ENCODE assay signal across 1 cellular context in the genomic region with DNA sequence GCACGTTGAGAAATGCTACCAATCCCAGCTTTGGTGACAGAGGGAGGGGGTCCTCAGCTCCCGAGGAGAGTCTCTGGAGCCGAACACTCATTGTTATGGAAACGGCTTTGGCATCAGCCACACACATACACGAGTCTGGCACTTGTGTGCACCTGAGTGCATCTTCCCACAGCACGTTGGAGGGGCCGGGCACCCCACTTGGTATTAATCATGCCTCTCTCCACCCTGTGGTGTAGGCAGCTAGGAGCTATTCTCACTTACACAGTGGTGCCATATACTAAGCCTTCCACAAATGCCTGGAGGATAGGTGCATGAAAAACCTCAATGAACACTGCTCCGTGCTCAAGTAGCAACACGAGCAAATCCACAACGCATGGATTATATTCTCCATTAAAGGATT.
TF ChIP-seq lines count a peak whose summit lies in the region.

No MANE protein-coding gene starts in this region.

TF ChIP-seq in IMR-90, 13 proteins besides CTCF, POLR2A, EP300 and RAD21:
- TF ChIP-seq FOS (IDR thresholded peaks at IDR 0.05; ENCODE audit: low read depth, low read length) = no peak
- TF ChIP-seq NFE2L2 (IDR thresholded peaks at IDR 0.05; ENCODE audit: low read depth, low read length) = no peak
- TF ChIP-seq, protein P1, sequence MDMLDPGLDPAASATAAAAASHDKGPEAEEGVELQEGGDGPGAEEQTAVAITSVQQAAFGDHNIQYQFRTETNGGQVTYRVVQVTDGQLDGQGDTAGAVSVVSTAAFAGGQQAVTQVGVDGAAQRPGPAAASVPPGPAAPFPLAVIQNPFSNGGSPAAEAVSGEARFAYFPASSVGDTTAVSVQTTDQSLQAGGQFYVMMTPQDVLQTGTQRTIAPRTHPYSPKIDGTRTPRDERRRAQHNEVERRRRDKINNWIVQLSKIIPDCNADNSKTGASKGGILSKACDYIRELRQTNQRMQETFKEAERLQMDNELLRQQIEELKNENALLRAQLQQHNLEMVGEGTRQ (IDR thresholded peaks at IDR 0.05; ENCODE audit: low read depth, low read length) = no peak
- TF ChIP-seq SMC3 (IDR thresholded peaks at IDR 0.05; ENCODE audit: low read depth, low read length) = no peak
- no peak for TF ChIP-seq MAZ (IDR thresholded peaks at IDR 0.05; ENCODE audit: borderline replicate concordance, low read depth, low read length)
- no peak for TF ChIP-seq CEBPB (IDR thresholded peaks at IDR 0.05; ENCODE audit: low read depth, low read length)
- TF ChIP-seq, protein P2, sequence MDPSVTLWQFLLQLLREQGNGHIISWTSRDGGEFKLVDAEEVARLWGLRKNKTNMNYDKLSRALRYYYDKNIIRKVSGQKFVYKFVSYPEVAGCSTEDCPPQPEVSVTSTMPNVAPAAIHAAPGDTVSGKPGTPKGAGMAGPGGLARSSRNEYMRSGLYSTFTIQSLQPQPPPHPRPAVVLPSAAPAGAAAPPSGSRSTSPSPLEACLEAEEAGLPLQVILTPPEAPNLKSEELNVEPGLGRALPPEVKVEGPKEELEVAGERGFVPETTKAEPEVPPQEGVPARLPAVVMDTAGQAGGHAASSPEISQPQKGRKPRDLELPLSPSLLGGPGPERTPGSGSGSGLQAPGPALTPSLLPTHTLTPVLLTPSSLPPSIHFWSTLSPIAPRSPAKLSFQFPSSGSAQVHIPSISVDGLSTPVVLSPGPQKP (IDR thresholded peaks at IDR 0.05; ENCODE audit: borderline replicate concordance, low read depth, low read length) = no peak
- no peak for TF ChIP-seq MXI1 (IDR thresholded peaks at IDR 0.05; ENCODE audit: borderline replicate concordance, low read depth, low read length)
- TF ChIP-seq RCOR1 (IDR thresholded peaks at IDR 0.05; ENCODE audit: insufficient replicate concordance, low read length) = no peak
